Comparison of ENCODE assay signal across 8 cellular contexts in the genomic region with DNA sequence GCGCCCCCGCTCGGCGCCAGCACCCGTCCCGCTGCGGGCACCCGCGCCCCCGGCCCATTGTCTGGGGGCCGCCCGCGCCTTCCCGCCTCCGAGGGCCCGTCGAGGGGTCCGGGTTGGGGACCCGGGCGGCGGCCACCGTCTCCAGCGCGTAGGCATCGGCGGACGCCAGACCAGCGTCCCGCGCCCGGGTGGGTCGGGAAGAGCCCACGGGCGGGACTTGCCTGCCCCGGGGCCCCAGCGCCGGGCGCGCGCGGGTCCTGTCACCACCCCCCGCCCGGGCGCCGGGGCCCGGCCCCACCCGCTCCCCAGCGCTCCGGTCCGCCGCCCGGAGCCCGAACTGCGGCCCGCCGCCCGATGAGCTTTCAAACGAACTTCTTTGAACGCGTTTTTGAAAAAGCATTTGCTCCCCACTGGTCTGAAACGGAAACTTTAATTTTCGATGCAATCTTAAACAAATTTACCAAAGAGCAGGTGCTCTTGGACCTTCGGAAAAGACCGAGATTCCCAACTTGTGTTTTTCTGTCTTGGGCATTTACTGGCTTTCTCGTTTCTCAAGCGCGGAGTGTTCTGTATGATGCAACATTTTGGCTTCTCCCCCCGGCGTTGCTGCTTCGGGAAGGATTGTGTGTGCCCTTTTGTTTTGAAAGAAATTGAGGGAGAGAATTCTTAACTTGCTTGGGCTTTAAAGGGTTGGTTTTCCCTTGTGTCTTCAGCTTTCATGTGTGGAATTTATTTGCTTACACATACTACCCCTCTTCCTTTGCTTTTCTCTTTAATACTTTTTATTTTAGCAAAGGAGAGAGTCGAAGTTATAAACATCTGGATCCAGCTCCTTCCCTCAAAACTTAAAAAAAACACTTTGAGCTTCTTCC. TPM values are rescaled to one million over a fixed set of nuclear protein-coding genes. Genes with fewer than 3 reads are reported as not detected.
DNase-seq lines count a peak whose midpoint lies in the region; ATAC-seq and TF ChIP-seq lines count a peak whose summit lies in the region.

No MANE protein-coding gene starts in this region.

- H3K9me3 ChIP-seq in cardiac muscle cell (ENCODE audit: low read depth) (no peaks in the 10 kb centered on the region), PC-3 (ENCODE audit: low read length) (no peaks in the 10 kb centered on the region)

- no peak for ATAC-seq in Right ventricle myocardium inferior
- peak; percentile 2 for ATAC-seq in HG03175 (IDR thresholded peaks at IDR 0.05; ENCODE audit: unreplicated experiment)
- ATAC-seq in PC-3, result peak; percentile 8

- H4K20me1 ChIP-seq in PC-3 (ENCODE audit: low read length), result 0 out of 2 replicates have a peak, but pooled peaks cover 4% of the 10 kb centered on the region

- peak; percentile 51 to 88 for DNase-seq in cardiac muscle cell (ENCODE audit: low read depth in 1 of 2, low spot score in 1 of 2)
- DNase-seq in Right ventricle myocardium inferior (ENCODE audit: missing footprints), result no peak
- peak; percentile 71 for DNase-seq in PC-3
- DNase-seq in astrocyte of the spinal cord (ENCODE audit: low read depth, low spot score), result peak; percentile 75
- peak; percentile 49 for DNase-seq in iPS-NIHi11 (ENCODE audit: low spot score)
- no peak for DNase-seq in GOT3 (lab: John Stamatoyannopoulos, UW)

- TF ChIP-seq CTCF in cardiac muscle cell (IDR thresholded peaks at IDR 0.05; ENCODE audit: low read depth, low read length) (no peak), PC-3 (conservative IDR thresholded peaks at IDR 0.05; ENCODE audit: low read depth, low read length) (no peak), astrocyte of the spinal cord (IDR thresholded peaks at IDR 0.05; ENCODE audit: low read depth, low read length) (no peak)

- BruUV-seq in PC-3 (replicated peaks; lab: Mats Ljungman, UMichigan), result TSS peak; percentile 82

- peaks cover 25% of the 10 kb centered on the region for H3K4me1 ChIP-seq in cardiac muscle cell (ENCODE audit: low read depth)
- peaks cover 21% of the 10 kb centered on the region for H3K4me1 ChIP-seq in PC-3 (ENCODE audit: insufficient read depth, low read length)

- CTCF ChIA-PET in PC-3 (lab: Charles Lee), result interaction anchor here (0.7 to 1.7 kb wide), 5 partner anchors 41 to 89 kb away, joined by 3 to 9 read pairs (median 5); no protein-coding TSS in a partner anchor

- peaks cover 55% of the 10 kb centered on the region for H3K79me2 ChIP-seq in PC-3 (ENCODE audit: low read length)

- peak overlapping the region; percentile 71 for H2AFZ ChIP-seq in PC-3 (ENCODE audit: low read length)

- intact Hi-C loops in Right ventricle myocardium inferior (cut with DNase I), result loop anchor here (1.0 to 2.0 kb wide), 2 partner anchors 52 to 83 kb away; no protein-coding TSS in a partner anchor
- intact Hi-C loops in PC-3 (cut with micrococcal nuclease), result loop anchor here (1.0 to 5.0 kb wide), 3 partner anchors 41 to 85 kb away; no protein-coding TSS in a partner anchor

- H3K9ac ChIP-seq in PC-3 (ENCODE audit: low read length), result peak overlapping the region; percentile 67

- no peaks in the 10 kb centered on the region for H3K36me3 ChIP-seq in cardiac muscle cell
- H3K36me3 ChIP-seq in PC-3 (ENCODE audit: low read depth, low read length), result no peaks in the 10 kb centered on the region

- POLR2A ChIA-PET in PC-3 (lab: Charles Lee; ENCODE audit: unreplicated experiment), result interaction anchor here (0.5 to 1.2 kb wide), 5 partner anchors 21 to 1774 kb away, joined by 3 to 9 read pairs (median 4); no protein-coding TSS in a partner anchor

- H3K4me3 ChIP-seq in cardiac muscle cell, result peak overlapping the region; percentile 100
- H3K4me3 ChIP-seq in PC-3 (ENCODE audit: low read length), result peak overlapping the region; percentile 90
- peak overlapping the region; percentile 65 for H3K4me3 ChIP-seq in astrocyte of the spinal cord (ENCODE audit: low read depth, low read length)
- peak overlapping the region; percentile 58 to 94 (median 81) for H3K4me3 ChIP-seq in skin epidermis

- in situ Hi-C loops in astrocyte of the spinal cord (cut with HindIII; ENCODE audit: low sequenced_read_pairs), result no loop called here

- no peaks in the 10 kb centered on the region for H3K9me2 ChIP-seq in PC-3 (replicated peaks; ENCODE audit: low read length)

- H3K27me3 ChIP-seq in cardiac muscle cell, result no peaks in the 10 kb centered on the region
- H3K27me3 ChIP-seq in PC-3 (ENCODE audit: low read length), result no peaks in the 10 kb centered on the region

- peak overlapping the region; percentile 82 for H3K4me2 ChIP-seq in PC-3 (ENCODE audit: low read length)

- H3F3A ChIP-seq in PC-3 (ENCODE audit: low read length, unreplicated experiment), result no peaks in the 10 kb centered on the region

- peak overlapping the region; percentile 96 for H3K27ac ChIP-seq in cardiac muscle cell
- peak overlapping the region; percentile 33 for H3K27ac ChIP-seq in PC-3 (ENCODE audit: low read length)
- peak overlapping the region; percentile 69 to 98 (median 91) for H3K27ac ChIP-seq in skin epidermis

RNA-seq across cellular contexts. Expression of gene CLIC4, which starts 0.7 kb away (rescaled TPM):
- total RNA-seq in cardiac muscle cell, result 174 and 361 TPM in 2 replicates
- polyA plus RNA-seq in cardiac muscle cell, result 136 and 221 TPM in 2 replicates
- total RNA-seq in Right ventricle myocardium inferior, result 406 TPM
- 51.4 and 57.6 TPM in 2 replicates for total RNA-seq in PC-3 (2014; rRNA removed)

Comparison
In these comparisons a context has a peak if more than half of its experiments do, and no peak if none do; other contexts are left out.
1. DNase-seq: peak in cardiac muscle cell (2 of 2), PC-3 (single experiment), astrocyte of the spinal cord (single experiment) and iPS-NIHi11 (single experiment); none in Right ventricle myocardium inferior (single experiment) and GOT3 (single experiment).
2. H3K27ac ChIP-seq: peak in every context shown above with its lines; median percentile 96 in cardiac muscle cell; 91 in skin epidermis; 33 in PC-3.
3. Peak in every context shown above with its lines, with median percentiles within 50 percentile points of each other: H3K4me3 ChIP-seq.